19 cellular contexts compared by ENCODE assay signal in the genomic region with DNA sequence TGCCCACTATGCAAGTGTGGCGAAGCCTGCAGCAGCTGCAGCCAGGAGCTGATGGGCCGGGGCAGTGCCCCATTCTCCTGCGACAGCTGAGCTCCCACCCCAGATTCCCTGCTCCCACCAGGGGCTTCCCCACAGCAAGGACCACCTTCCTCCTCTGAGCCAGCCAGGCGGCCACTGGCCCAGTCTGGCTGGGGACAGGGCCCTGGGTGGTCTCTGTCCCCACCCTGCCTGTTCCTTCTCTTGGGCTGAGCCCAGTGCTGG. TPM values are rescaled to one million over a fixed set of nuclear protein-coding genes. Genes with fewer than 3 reads are reported as not detected.
A peak's percentile ranks its signal among the peaks of the same experiment; 100 is the strongest.
DNase-seq lines count a peak whose midpoint lies in the region; ATAC-seq, FAIRE-seq and TF ChIP-seq lines count a peak whose summit lies in the region.
"Had no signal": no experiment of that assay in that cellular context is flagged by ENCODE, and none has a peak within 500 bp of the region (broad histone marks: within the 10 kb centered on the region; RNA-seq: fewer than 3 reads in every experiment).

No MANE protein-coding gene starts in this region.

- H4K5ac ChIP-seq in H1 (ENCODE audit: insufficient read length, low read depth, low read length): no peak overlapping the region

- H3K23me2 ChIP-seq in H1 (ENCODE audit: low read depth, low read length): peaks cover 9% of the 10 kb centered on the region

- H3K56ac ChIP-seq in H1 (replicated peaks; ENCODE audit: insufficient read length, low read depth, low read length): no peak overlapping the region

- H3K36me3 ChIP-seq in BLaER1 treated with 17β-estradiol and CSF1 and Interleukin-3, amounts not matched to agents 10 nM and 100 nM: no peaks in the 10 kb centered on the region
- H3K36me3 ChIP-seq in H1 (ENCODE audit: control insufficient read depth in 2 of 4, insufficient read depth in 4 of 4, low read length in 3 of 4) (no peaks in the 10 kb centered on the region; a peak in 1 of 8 replicates), neuronal stem cell (replicated peaks in 1 of 2; ENCODE audit: control insufficient read depth in 2 of 2, insufficient read depth in 2 of 2, low read length in 2 of 2) (no peaks in the 10 kb centered on the region)
- H3K36me3 ChIP-seq: BE2C had no signal

- no peaks in the 10 kb centered on the region for H3K79me1 ChIP-seq in H1 (ENCODE audit: low read depth, low read length)
- peaks cover 1% of the 10 kb centered on the region for H3K79me1 ChIP-seq in neuronal stem cell (ENCODE audit: low read depth, low read length)

- peaks cover 21 to 84% (median 66%) of the 10 kb centered on the region in 10 experiments for H3K4me1 ChIP-seq in BLaER1 treated with 17β-estradiol and CSF1 and Interleukin-3, amounts not matched to agents 10 nM and 100 nM
- H3K4me1 ChIP-seq in H1 (replicated peaks in 1 of 4; ENCODE audit: control insufficient read depth in 3 of 4, insufficient read depth in 4 of 4, low read length in 3 of 4) (peaks cover 0 to 24% (median 8%) of the 10 kb centered on the region in 4 experiments; a peak in 5 of 7 replicates), neuronal stem cell (ENCODE audit: control insufficient read depth in 2 of 2, insufficient read depth in 1 of 2, low read depth in 1 of 2, low read length in 2 of 2) (peaks cover 8 to 16% of the 10 kb centered on the region in 2 donors)

- no peak overlapping the region for H3K4ac ChIP-seq in H1 (replicated peaks; ENCODE audit: insufficient read length, low read depth, low read length)
- H3K4ac ChIP-seq in neuronal stem cell (ENCODE audit: low read length): no peak overlapping the region

- no peak overlapping the region for H3K18ac ChIP-seq in H1 (ENCODE audit: extremely low read depth, low read length)
- no peak overlapping the region for H3K18ac ChIP-seq in neuronal stem cell (ENCODE audit: low read length)

- H3K14ac ChIP-seq in H1 (ENCODE audit: insufficient read length) (no peak overlapping the region), neuronal stem cell (ENCODE audit: low read length) (no peak overlapping the region)

- no peaks in the 10 kb centered on the region for H3K79me2 ChIP-seq in H1 (ENCODE audit: control insufficient read depth in 1 of 2, insufficient read depth in 2 of 2, low read length in 2 of 2)

- H3K9me3 ChIP-seq in BLaER1 treated with 17β-estradiol and CSF1 and Interleukin-3, amounts not matched to agents 10 nM and 100 nM (replicated peaks in 1 of 11): no peaks in the 10 kb centered on the region; a peak in 1 of 22 replicates
- no peaks in the 10 kb centered on the region for H3K9me3 ChIP-seq in H1 (ENCODE audit: insufficient read depth in 2 of 2, low read depth in 1 of 2, low read length in 1 of 2)
- no peaks in the 10 kb centered on the region for H3K9me3 ChIP-seq in neuronal stem cell (replicated peaks in 1 of 2; ENCODE audit: control insufficient read depth in 2 of 2, insufficient read depth in 1 of 2, low read depth in 1 of 2, low read length in 2 of 2)
- H3K9me3 ChIP-seq: BE2C, Caco-2 had no signal

- CTCF ChIA-PET in H1 (lab: Charles Lee; ENCODE audit: partially characterized antibody): interaction anchor here (0.6 to 1.8 kb wide), 4 partner anchors 59 to 495 kb away, joined by 3 to 4 read pairs (median 4); no protein-coding TSS in a partner anchor

- ATAC-seq in activated naive CD4-positive, alpha-beta T cell treated with anti-CD3 and anti-CD28 coated beads, Interleukin-2, amount 50 U/mL, for 72 hours: no peak
- no peak for ATAC-seq in HG03469 (IDR thresholded peaks at IDR 0.05; ENCODE audit: unreplicated experiment)
- ATAC-seq: CD8-positive, alpha-beta T cell had no signal

- peaks cover 0 to 46% (median 22%) of the 10 kb centered on the region in 11 experiments; a peak in 17 of 22 replicates for H4K20me1 ChIP-seq in BLaER1 treated with 17β-estradiol and CSF1 and Interleukin-3, amounts not matched to agents 10 nM and 100 nM
- H4K20me1 ChIP-seq in H1 (replicated peaks in 1 of 2; ENCODE audit: control insufficient read depth in 1 of 2, insufficient read depth in 2 of 2, low read length in 2 of 2): peaks cover 0 to 5% of the 10 kb centered on the region in 2 experiments

- H3K36me3 Mint-ChIP-seq in activated naive CD4-positive, alpha-beta T cell treated with anti-CD3 and anti-CD28 coated beads, Interleukin-2, amount 50 U/mL, for 72 hours: no peaks in the 10 kb centered on the region
- H3K36me3 Mint-ChIP-seq: CD4-positive, CD25-positive, alpha-beta regulatory T cell; CD8-positive, alpha-beta T cell had no signal

- H3K23ac ChIP-seq in H1 (ENCODE audit: insufficient read length) (no peak overlapping the region), neuronal stem cell (ENCODE audit: low read depth, low read length, poor library complexity) (no peak overlapping the region)

- H2BK20ac ChIP-seq in H1 (ENCODE audit: low read length): no peak overlapping the region

- no peak for TF ChIP-seq POLR2A in H1 (IDR thresholded peaks at IDR 0.05; ENCODE audit: control extremely low read depth in 1 of 2, low read depth in 2 of 2, low read length in 2 of 2)

- POLR2A ChIA-PET in H1 (lab: Charles Lee; ENCODE audit: partially characterized antibody): interaction anchor here (0.5 to 1.7 kb wide), 2 partner anchors 24 to 333 kb away, joined by 3 to 4 read pairs; no protein-coding TSS in a partner anchor

- no peak for TF ChIP-seq RAD21 in H1 (IDR thresholded peaks at IDR 0.05 in 1 of 2, conservative IDR thresholded peaks at IDR 0.05 in 1 of 2; ENCODE audit: low read depth in 2 of 2, low read length in 2 of 2)

- WGBS in H1 (ENCODE audit: extremely low coverage in 1 of 2, insufficient coverage in 1 of 2, insufficient read length in 1 of 2, insufficient replicate concordance in 2 of 2, low coverage in 1 of 2, low lambda C conversion rate in 2 of 2, missing lambda C conversion rate in 1 of 2), 2 experiments: 74% methylated on average over 3 of the region's 4 CpGs; no CpG with 5 or more reads in 1 of the 2 experiments
- no CpG with 5 or more reads among the region's 4 CpGs for WGBS in neuronal stem cell (ENCODE audit: extremely low coverage in 2 of 2, insufficient read length in 2 of 2, insufficient replicate concordance in 1 of 2), 2 donors

- no peak overlapping the region for H3K27ac ChIP-seq in BLaER1 treated with 17β-estradiol and CSF1 and Interleukin-3, amounts not matched to agents 10 nM and 100 nM
- H3K27ac ChIP-seq in H1 (ENCODE audit: low read depth, low read length): no peak overlapping the region
- H3K27ac ChIP-seq in neuronal stem cell (replicated peaks; ENCODE audit: low read length): no peak overlapping the region
- H3K27ac ChIP-seq: C4-2B, GM23248 had no signal

- peak overlapping the region in 9 of 11 experiments; percentile 43 to 94 (median 73); a peak in 16 of 22 replicates for H3K4me2 ChIP-seq in BLaER1 treated with 17β-estradiol and CSF1 and Interleukin-3, amounts not matched to agents 10 nM and 100 nM
- H3K4me2 ChIP-seq in H1 (ENCODE audit: insufficient read depth in 1 of 2, low read depth in 2 of 2, low read length in 2 of 2): no peak overlapping the region
- no peak overlapping the region for H3K4me2 ChIP-seq in neuronal stem cell (ENCODE audit: insufficient read depth, low read length, poor library complexity, severe bottlenecking)

- no peak overlapping the region for H3K9ac ChIP-seq in BLaER1 treated with 17β-estradiol and CSF1 and Interleukin-3, amounts not matched to agents 10 nM and 100 nM
- H3K9ac ChIP-seq in H1 (replicated peaks in 1 of 4; ENCODE audit: extremely low read depth in 1 of 4, low read depth in 3 of 4, low read length in 3 of 4) (no peak overlapping the region), neuronal stem cell (ENCODE audit: low read depth, low read length, poor library complexity) (no peak overlapping the region)
- H3K9ac ChIP-seq: GM23248 had no signal

- H3K27me3 ChIP-seq in BLaER1 treated with 17β-estradiol and CSF1 and Interleukin-3, amounts not matched to agents 10 nM and 100 nM: peaks cover 39 to 60% (median 54%) of the 10 kb centered on the region in 11 experiments
- H3K27me3 ChIP-seq in H1 (replicated peaks in 1 of 4; ENCODE audit: control insufficient read depth in 3 of 4, extremely low read depth in 1 of 4, insufficient read depth in 3 of 4, low read length in 3 of 4): peaks cover 41 to 62% (median 56%) of the 10 kb centered on the region in 4 experiments
- H3K27me3 ChIP-seq in neuronal stem cell (ENCODE audit: control insufficient read depth in 3 of 3, insufficient read depth in 3 of 3, low read depth in 1 of 3, low read length in 3 of 3): peaks cover 21 to 87% (median 42%) of the 10 kb centered on the region in 3 experiments

- no peak for TF ChIP-seq EP300 in H1 (IDR thresholded peaks at IDR 0.05; ENCODE audit: borderline replicate concordance in 1 of 2, low read depth in 2 of 2, low read length in 2 of 2)

- H4K8ac ChIP-seq in H1 (ENCODE audit: extremely low read depth, insufficient read depth, low read length) (peak overlapping the region; percentile 36), neuronal stem cell (ENCODE audit: low read depth, low read length) (no peak overlapping the region)

- H2AK5ac ChIP-seq in H1 (ENCODE audit: low read depth, low read length) (no peak overlapping the region), neuronal stem cell (ENCODE audit: low read depth, low read length) (peak overlapping the region; percentile 81)

- 0 out of 2 replicates have a peak overlapping the region, but pooled peaks have one; percentile 43 for H2BK12ac ChIP-seq in H1 (ENCODE audit: low read depth, low read length)
- H2BK12ac ChIP-seq in neuronal stem cell (ENCODE audit: low read length): no peak overlapping the region

- H4K91ac ChIP-seq in H1 (replicated peaks; ENCODE audit: insufficient read length, low read length) (no peak overlapping the region), neuronal stem cell (ENCODE audit: low read depth, low read length, poor library complexity) (no peak overlapping the region)

- DNase-seq in H1 (ENCODE audit: low read depth in 1 of 2, low spot score in 2 of 2) (no peak), neuronal stem cell (ENCODE audit: low spot score) (no peak), NCI-H526 (lab: John Stamatoyannopoulos, UW) (no peak), AG20443 (ENCODE audit: low spot score) (no peak)
- no peak for DNase-seq in activated naive CD4-positive, alpha-beta T cell treated with anti-CD3 and anti-CD28 coated beads, Interleukin-2, amount 50 U/mL, for 72 hours (ENCODE audit: low spot score in 2 of 2)
- DNase-seq: AML-193; BE2C; Caco-2; CD4-positive, CD25-positive, alpha-beta regulatory T cell; CD8-positive, alpha-beta T cell; DMS153; GM23248; H9; HFFc6 had no signal

- H2BK15ac ChIP-seq in H1 (ENCODE audit: low read length): no peak overlapping the region
- peak overlapping the region; percentile 91 for H2BK15ac ChIP-seq in neuronal stem cell (ENCODE audit: low read length)

- H2BK120ac ChIP-seq in H1 (replicated peaks; ENCODE audit: low read depth, low read length): no peak overlapping the region
- no peak overlapping the region for H2BK120ac ChIP-seq in neuronal stem cell (ENCODE audit: low read depth, low read length)

- FAIRE-seq in H1 (lab: Jason Lieb, UNC): no peak
- FAIRE-seq: G401.6, GM12892 had no signal

- no peaks in the 10 kb centered on the region for H3K9me3 Mint-ChIP-seq in activated naive CD4-positive, alpha-beta T cell treated with anti-CD3 and anti-CD28 coated beads, Interleukin-2, amount 50 U/mL, for 72 hours
- H3K9me3 Mint-ChIP-seq: CD8-positive, alpha-beta T cell; H9; HFFc6 had no signal

- no peak overlapping the region for H3K4me3 ChIP-seq in BLaER1 treated with 17β-estradiol and CSF1 and Interleukin-3, amounts not matched to agents 10 nM and 100 nM
- no peak overlapping the region for H3K4me3 ChIP-seq in H1 (ENCODE audit: extremely low read depth in 1 of 4, insufficient read depth in 2 of 4, low read depth in 3 of 4, low read length in 4 of 4)
- H3K4me3 ChIP-seq in neuronal stem cell (ENCODE audit: low read length in 2 of 2): no peak overlapping the region
- H3K4me3 ChIP-seq: GM23248 had no signal

- H2BK5ac ChIP-seq in H1 (ENCODE audit: low read depth, low read length) (no peak overlapping the region; the same call in 1 of the 2 replicates), neuronal stem cell (ENCODE audit: low read length) (no peak overlapping the region)

- H3K27ac Mint-ChIP-seq in activated naive CD4-positive, alpha-beta T cell treated with anti-CD3 and anti-CD28 coated beads, Interleukin-2, amount 50 U/mL, for 72 hours: no peak overlapping the region
- H3K27ac Mint-ChIP-seq: CD4-positive, CD25-positive, alpha-beta regulatory T cell; CD8-positive, alpha-beta T cell; H9; HFFc6 had no signal

- no peak for TF ChIP-seq CTCF in H1 (IDR thresholded peaks at IDR 0.05; ENCODE audit: control extremely low read depth in 1 of 3, insufficient read depth in 1 of 3, low read depth in 1 of 3, low read length in 3 of 3)

- H2AFZ ChIP-seq in H1 (ENCODE audit: low read length) (no peak overlapping the region), neuronal stem cell (ENCODE audit: low read length) (no peak overlapping the region)
- H2AFZ ChIP-seq: GM23248 had no signal

RNA-seq across cellular contexts. Expression of a gene that starts 5.6 kb away (rescaled TPM):
- total RNA-seq in H1 (2021; fragmentation: NEBNext Ultra II Directional; extraction: Animal tissue kit (Norgen Biotek cat#: 25700)): 12.0 and 14.8 TPM in 2 replicates
- polyA plus RNA-seq in H1 (2011; rRNA removed): 17.9 and 35.0 TPM in 2 replicates
- polyA plus RNA-seq in H1 (2011; cell fraction: cytosol; rRNA removed): 23.1 TPM
- polyA plus RNA-seq in H1 (2011; cell fraction: nucleus; rRNA removed): 54.8 TPM
- 10.6 to 21.0 TPM (median 15.1 TPM) in 4 replicates for polyA plus RNA-seq in H1 (2012, experiment 1 of 2)
- polyA plus RNA-seq in H1 (2012, experiment 2 of 2): 7.3 TPM
- polyA plus RNA-seq in H1 (2013, experiment 1 of 2): 3.9 TPM
- polyA plus RNA-seq in H1 (2013, experiment 2 of 2): 3.1 TPM
- polyA minus RNA-seq in H1 (2011; rRNA and poly(A)+ RNA removed): 12.1 and 20.6 TPM in 2 replicates
- 21.1 TPM for polyA minus RNA-seq in H1 (2011; cell fraction: cytosol; rRNA and poly(A)+ RNA removed)
- 22.5 TPM for polyA minus RNA-seq in H1 (2011; cell fraction: nucleus; rRNA and poly(A)+ RNA removed)
- polyA plus RNA-seq in neuronal stem cell (2013, experiment 1 of 2): 0.43 TPM
- 0.35 TPM for polyA plus RNA-seq in neuronal stem cell (2013, experiment 2 of 2)
- 100 to 1,000 TPM in 1 of 2 donors, 10 to 100 TPM in 1; 23.0 to 135 TPM for total RNA-seq in activated naive CD4-positive, alpha-beta T cell treated with anti-CD3 and anti-CD28 coated beads, Interleukin-2, amount 50 U/mL, for 72 hours

Comparison
In these comparisons a context has a peak if more than half of its experiments do, and no peak if none do; other contexts are left out.
1. H3K4me2 ChIP-seq: peak in BLaER1 treated with 17β-estradiol and CSF1 and Interleukin-3, amounts not matched to agents 10 nM and 100 nM (9 of 11); none in H1 (0 of 2) and neuronal stem cell (single experiment).